In genomic region chr1:26887125-26887524, GRCh38 we compare ENCODE assay signal across 8 cellular contexts. TPM values are rescaled to one million over a fixed set of nuclear protein-coding genes. Genes with fewer than 3 reads are reported as not detected.
A peak's percentile ranks its signal among the peaks of the same experiment; 100 is the strongest.
DNase-seq lines count a peak whose midpoint lies in the region; ATAC-seq, FAIRE-seq and TF ChIP-seq lines count a peak whose summit lies in the region.

No MANE protein-coding gene starts in this region.

- WGBS in HepG2 (ENCODE audit: low lambda C conversion rate) = 100% methylated on average over 1 of the region's 1 CpG

- TF ChIP-seq POLR2A in HepG2 (IDR thresholded peaks at IDR 0.05; ENCODE audit: insufficient read depth in 1 of 2, low read depth in 2 of 2, low read length in 2 of 2) = no peak

- H3K79me2 ChIP-seq in HepG2 (ENCODE audit: insufficient read depth, low read length) = peaks cover 17% of the 10 kb centered on the region

- H3K27me3 ChIP-seq in HepG2 (ENCODE audit: control insufficient read depth in 1 of 2, insufficient read depth in 2 of 2, low read length in 2 of 2) = no peaks in the 10 kb centered on the region

- no TSS peak for BruUV-seq in HepG2 (replicated peaks; lab: Mats Ljungman, UMichigan)

- no peak overlapping the region for H3K9ac ChIP-seq in HepG2 (ENCODE audit: insufficient read depth, low read depth, low read length)

- TF ChIP-seq CTCF in HepG2 (CRISPR knock-in tag; IDR thresholded peaks at IDR 0.05) = peak; percentile 28

- TF ChIP-seq EP300 in HepG2 (IDR thresholded peaks at IDR 0.05; ENCODE audit: low read depth in 2 of 2, low read length in 2 of 2) = no peak
- TF ChIP-seq EP300 in HepG2 (CRISPR knock-in tag; IDR thresholded peaks at IDR 0.05; ENCODE audit: borderline replicate concordance) = no peak

- peaks cover 9 to 61% of the 10 kb centered on the region in 2 experiments; a peak in 4 of 5 replicates for H3K36me3 ChIP-seq in HepG2 (replicated peaks in 1 of 2; ENCODE audit: control insufficient read depth in 1 of 2, insufficient read depth in 2 of 2, low read length in 2 of 2)

- no peaks in the 10 kb centered on the region for H3K9me3 Mint-ChIP-seq in activated T-helper 1 cell treated with anti-CD3 and anti-CD28 coated beads, Interleukin-12 subunit alpha, Interleukin-12 subunit beta, Interleukin-2, Interleukin-4 antibody, amounts not matched to agents 30 ng/mL and 10 ng/mL and 1 ng/mL, durations not matched to agents 14 hours and 24 hours and 36 hours

- CTCF ChIA-PET in HepG2 (lab: Yijun Ruan, JAX; ENCODE audit: low intra/inter-chr PET ratio, low total read pairs) = no interaction called here

- ATAC-seq in HepG2 = no peak

- H3K9me3 ChIP-seq in HepG2 (ENCODE audit: low read length) = no peaks in the 10 kb centered on the region

- in situ Hi-C loops in HepG2 (cut with HindIII; ENCODE audit: extremely low pct_ligation_motif_present, low pct_unique_long_range_greater_than_20kb) = no loop called here

- no peak for TF ChIP-seq RAD21 in HepG2 (CRISPR knock-in tag; IDR thresholded peaks at IDR 0.05)

- H3K4me1 ChIP-seq in HepG2 (ENCODE audit: insufficient read depth, low read length) = peaks cover 50% of the 10 kb centered on the region

- no peak for FAIRE-seq in HepG2 (lab: Jason Lieb, UNC)

- no peak overlapping the region for H3K4me3 ChIP-seq in HepG2 (replicated peaks in 1 of 3; ENCODE audit: insufficient read depth in 1 of 3, low read depth in 2 of 3, low read length in 3 of 3)

- no peaks in the 10 kb centered on the region for H3K27me3 Mint-ChIP-seq in activated T-helper 1 cell treated with anti-CD3 and anti-CD28 coated beads, Interleukin-12 subunit alpha, Interleukin-12 subunit beta, Interleukin-2, Interleukin-4 antibody, amounts not matched to agents 30 ng/mL and 10 ng/mL and 1 ng/mL, durations not matched to agents 14 hours and 24 hours and 36 hours (ENCODE audit: insufficient read depth)

- H3K27ac Mint-ChIP-seq in activated T-helper 1 cell treated with anti-CD3 and anti-CD28 coated beads, Interleukin-12 subunit alpha, Interleukin-12 subunit beta, Interleukin-2, Interleukin-4 antibody, amounts not matched to agents 30 ng/mL and 10 ng/mL and 1 ng/mL, durations not matched to agents 14 hours and 24 hours and 36 hours = peak overlapping the region; percentile 11

- H3K4me2 ChIP-seq in HepG2 (ENCODE audit: low read depth, low read length) = no peak overlapping the region

- no peaks in the 10 kb centered on the region for H4K20me1 ChIP-seq in HepG2 (ENCODE audit: insufficient read depth, low read length)

- H3K4me1 Mint-ChIP-seq in activated T-helper 1 cell treated with anti-CD3 and anti-CD28 coated beads, Interleukin-12 subunit alpha, Interleukin-12 subunit beta, Interleukin-2, Interleukin-4 antibody, amounts not matched to agents 30 ng/mL and 10 ng/mL and 1 ng/mL, durations not matched to agents 14 hours and 24 hours and 36 hours (ENCODE audit: low read depth) = peaks cover 33% of the 10 kb centered on the region

- intact Hi-C loops in activated T-helper 1 cell treated with anti-CD3 and anti-CD28 coated beads, Interleukin-12 subunit alpha, Interleukin-12 subunit beta, Interleukin-2, Interleukin-4 antibody, amounts not matched to agents 30 ng/mL and 10 ng/mL and 1 ng/mL, durations not matched to agents 14 hours and 24 hours and 36 hours (cut with micrococcal nuclease) = no loop called here
- intact Hi-C loops in HepG2 (cut with micrococcal nuclease; ENCODE audit: unreplicated experiment) = no loop called here

- H2AFZ ChIP-seq in HepG2 (ENCODE audit: low read length) = no peak overlapping the region

- DNase-seq in CD1c-positive myeloid dendritic cell (ENCODE audit: extremely low spot score) = peak; percentile 42
- DNase-seq in HCEC 1CT = peak; percentile 48
- no peak for DNase-seq in activated T-helper 1 cell treated with anti-CD3 and anti-CD28 coated beads, Interleukin-12 subunit alpha, Interleukin-12 subunit beta, Interleukin-2, Interleukin-4 antibody, amounts not matched to agents 30 ng/mL and 10 ng/mL and 1 ng/mL, durations not matched to agents 14 hours and 24 hours and 36 hours (ENCODE audit: low spot score)
- DNase-seq in HepG2 (ENCODE audit: low spot score) = no peak
- DNase-seq in ureter (ENCODE audit: low spot score) = no peak
- DNase-seq in NCI-H146 (lab: John Stamatoyannopoulos, UW) = no peak
- DNase-seq in pons (ENCODE audit: low spot score) = no peak
- no peak for DNase-seq in UCSD-AML1 (lab: John Stamatoyannopoulos, UW; ENCODE audit: unreplicated experiment)

- peak overlapping the region; percentile 72 for H3K4me3 Mint-ChIP-seq in activated T-helper 1 cell treated with anti-CD3 and anti-CD28 coated beads, Interleukin-12 subunit alpha, Interleukin-12 subunit beta, Interleukin-2, Interleukin-4 antibody, amounts not matched to agents 30 ng/mL and 10 ng/mL and 1 ng/mL, durations not matched to agents 14 hours and 24 hours and 36 hours

- POLR2A ChIA-PET in HepG2 (lab: Yijun Ruan, JAX) = interaction anchor here (0.8 to 1.5 kb wide), 6 partner anchors 13 to 77 kb away, joined by 3 to 9 read pairs (median 4); partner anchors contain the start of gene GPATCH3

- peaks cover 53% of the 10 kb centered on the region for H3K36me3 Mint-ChIP-seq in activated T-helper 1 cell treated with anti-CD3 and anti-CD28 coated beads, Interleukin-12 subunit alpha, Interleukin-12 subunit beta, Interleukin-2, Interleukin-4 antibody, amounts not matched to agents 30 ng/mL and 10 ng/mL and 1 ng/mL, durations not matched to agents 14 hours and 24 hours and 36 hours (ENCODE audit: low read depth)

- H3K27ac ChIP-seq in HepG2 (ENCODE audit: extremely low read length, insufficient read depth, low read length) = no peak overlapping the region

RNA-seq across cellular contexts. Expression of gene GPN2, which starts 3.0 kb away (rescaled TPM):
- 46.4 and 51.9 TPM in 2 replicates for total RNA-seq in activated T-helper 1 cell treated with anti-CD3 and anti-CD28 coated beads, Interleukin-12 subunit alpha, Interleukin-12 subunit beta, Interleukin-2, Interleukin-4 antibody, amounts not matched to agents 30 ng/mL and 10 ng/mL and 1 ng/mL, durations not matched to agents 14 hours and 24 hours and 36 hours
- 19.3 and 22.9 TPM in 2 replicates for total RNA-seq in HepG2 (2016; rRNA removed; fragmentation: Illumina TruSeq; extraction: Trizol)
- 1.8 and 2.5 TPM in 2 replicates for total RNA-seq in HepG2 (2016; cell fraction: cytosol; rRNA removed; fragmentation: Illumina TruSeq; extraction: Trizol; ENCODE audit: low read depth)
- total RNA-seq in HepG2 (2016; cell fraction: insoluble cytoplasmic fraction; rRNA removed; fragmentation: Illumina TruSeq; extraction: Trizol) = 20.8 and 22.5 TPM in 2 replicates
- total RNA-seq in HepG2 (2016; cell fraction: membrane; rRNA removed; fragmentation: Illumina TruSeq; extraction: Trizol) = 4.7 and 7.3 TPM in 2 replicates
- total RNA-seq in HepG2 (2016; cell fraction: nucleus; rRNA removed; fragmentation: Illumina TruSeq; extraction: Trizol) = 10.8 and 13.7 TPM in 2 replicates
- 38.9 and 41.8 TPM in 2 replicates for polyA plus RNA-seq in HepG2 (2011; rRNA removed)
- 16.3 and 25.9 TPM in 2 replicates for polyA plus RNA-seq in HepG2 (2011; cell fraction: cytosol; rRNA removed)
- 29.9 and 35.0 TPM in 2 replicates for polyA plus RNA-seq in HepG2 (2011; cell fraction: nucleus; rRNA removed)
- polyA plus RNA-seq in HepG2 (2012) = 14.4 and 15.5 TPM in 2 replicates
- 4.8 and 5.2 TPM in 2 replicates for polyA plus RNA-seq in HepG2 (2016; cell fraction: cytosol; fragmentation: Illumina TruSeq; extraction: Trizol; ENCODE audit: low read depth)
- 31.8 and 35.9 TPM in 2 replicates for polyA plus RNA-seq in HepG2 (2016; cell fraction: insoluble cytoplasmic fraction; fragmentation: Illumina TruSeq; extraction: Trizol; ENCODE audit: low read depth)
- 8.5 and 9.5 TPM in 2 replicates for polyA plus RNA-seq in HepG2 (2016; cell fraction: membrane; fragmentation: Illumina TruSeq; extraction: Trizol; ENCODE audit: low read depth)
- 31.5 and 47.0 TPM in 2 replicates for polyA plus RNA-seq in HepG2 (2016; cell fraction: nucleus; fragmentation: Illumina TruSeq; extraction: Trizol; ENCODE audit: insufficient read depth, low read depth)
- polyA minus RNA-seq in HepG2 (2011; rRNA and poly(A)+ RNA removed; ENCODE audit: low replicate concordance) = 46.8 and 68.0 TPM in 2 replicates
- polyA minus RNA-seq in HepG2 (2011; cell fraction: cytosol; rRNA and poly(A)+ RNA removed) = 18.6 and 24.9 TPM in 2 replicates
- 11.1 and 15.8 TPM in 2 replicates for polyA minus RNA-seq in HepG2 (2011; cell fraction: nucleus; rRNA and poly(A)+ RNA removed)
- total RNA-seq in ureter = 47.3 TPM

RNA-seq across cellular contexts. Expression of gene GPATCH3, which starts 13.1 kb away (rescaled TPM):
- 15.6 and 15.7 TPM in 2 replicates for total RNA-seq in activated T-helper 1 cell treated with anti-CD3 and anti-CD28 coated beads, Interleukin-12 subunit alpha, Interleukin-12 subunit beta, Interleukin-2, Interleukin-4 antibody, amounts not matched to agents 30 ng/mL and 10 ng/mL and 1 ng/mL, durations not matched to agents 14 hours and 24 hours and 36 hours
- total RNA-seq in HepG2 (2016; rRNA removed; fragmentation: Illumina TruSeq; extraction: Trizol) = 11.0 and 12.5 TPM in 2 replicates
- total RNA-seq in HepG2 (2016; cell fraction: cytosol; rRNA removed; fragmentation: Illumina TruSeq; extraction: Trizol; ENCODE audit: low read depth) = 1.6 and 3.3 TPM in 2 replicates
- 11.4 and 14.1 TPM in 2 replicates for total RNA-seq in HepG2 (2016; cell fraction: insoluble cytoplasmic fraction; rRNA removed; fragmentation: Illumina TruSeq; extraction: Trizol)
- total RNA-seq in HepG2 (2016; cell fraction: membrane; rRNA removed; fragmentation: Illumina TruSeq; extraction: Trizol) = 8.6 and 9.5 TPM in 2 replicates
- 9.7 and 10.0 TPM in 2 replicates for total RNA-seq in HepG2 (2016; cell fraction: nucleus; rRNA removed; fragmentation: Illumina TruSeq; extraction: Trizol)
- 6.8 and 8.3 TPM in 2 replicates for polyA plus RNA-seq in HepG2 (2011; rRNA removed)
- 5.6 TPM in 2 replicates for polyA plus RNA-seq in HepG2 (2011; cell fraction: cytosol; rRNA removed)
- polyA plus RNA-seq in HepG2 (2011; cell fraction: nucleus; rRNA removed) = 12.9 and 16.4 TPM in 2 replicates
- 7.4 and 8.5 TPM in 2 replicates for polyA plus RNA-seq in HepG2 (2012)
- 3.5 and 4.5 TPM in 2 replicates for polyA plus RNA-seq in HepG2 (2016; cell fraction: cytosol; fragmentation: Illumina TruSeq; extraction: Trizol; ENCODE audit: low read depth)
- 12.3 and 14.3 TPM in 2 replicates for polyA plus RNA-seq in HepG2 (2016; cell fraction: insoluble cytoplasmic fraction; fragmentation: Illumina TruSeq; extraction: Trizol; ENCODE audit: low read depth)
- 6.7 and 7.6 TPM in 2 replicates for polyA plus RNA-seq in HepG2 (2016; cell fraction: membrane; fragmentation: Illumina TruSeq; extraction: Trizol; ENCODE audit: low read depth)
- polyA plus RNA-seq in HepG2 (2016; cell fraction: nucleus; fragmentation: Illumina TruSeq; extraction: Trizol; ENCODE audit: insufficient read depth, low read depth) = 18.7 and 22.1 TPM in 2 replicates
- 9.9 and 10.4 TPM in 2 replicates for polyA minus RNA-seq in HepG2 (2011; rRNA and poly(A)+ RNA removed; ENCODE audit: low replicate concordance)
- 4.6 and 4.9 TPM in 2 replicates for polyA minus RNA-seq in HepG2 (2011; cell fraction: cytosol; rRNA and poly(A)+ RNA removed)
- 9.9 and 10.8 TPM in 2 replicates for polyA minus RNA-seq in HepG2 (2011; cell fraction: nucleus; rRNA and poly(A)+ RNA removed)
- 9.0 TPM for total RNA-seq in ureter

RNA-seq across cellular contexts. Expression of gene SFN, which starts 24.2 kb away (rescaled TPM):
- total RNA-seq in activated T-helper 1 cell treated with anti-CD3 and anti-CD28 coated beads, Interleukin-12 subunit alpha, Interleukin-12 subunit beta, Interleukin-2, Interleukin-4 antibody, amounts not matched to agents 30 ng/mL and 10 ng/mL and 1 ng/mL, durations not matched to agents 14 hours and 24 hours and 36 hours = 0.47 and 0.78 TPM in 2 replicates
- total RNA-seq in HepG2 (2016; rRNA removed; fragmentation: Illumina TruSeq; extraction: Trizol) (5.6 and 6.8 TPM in 2 replicates), ureter (93.7 TPM)
- total RNA-seq in HepG2 (2016; cell fraction: cytosol; rRNA removed; fragmentation: Illumina TruSeq; extraction: Trizol; ENCODE audit: low read depth) = 1.2 and 1.3 TPM in 2 replicates
- 6.1 and 6.5 TPM in 2 replicates for total RNA-seq in HepG2 (2016; cell fraction: insoluble cytoplasmic fraction; rRNA removed; fragmentation: Illumina TruSeq; extraction: Trizol)
- 2.4 and 2.5 TPM in 2 replicates for total RNA-seq in HepG2 (2016; cell fraction: membrane; rRNA removed; fragmentation: Illumina TruSeq; extraction: Trizol)
- 2.2 and 3.0 TPM in 2 replicates for total RNA-seq in HepG2 (2016; cell fraction: nucleus; rRNA removed; fragmentation: Illumina TruSeq; extraction: Trizol)
- 4.0 and 4.3 TPM in 2 replicates for polyA plus RNA-seq in HepG2 (2011; rRNA removed)
- 2.8 and 3.9 TPM in 2 replicates for polyA plus RNA-seq in HepG2 (2011; cell fraction: cytosol; rRNA removed)
- polyA plus RNA-seq in HepG2 (2011; cell fraction: nucleus; rRNA removed) = 1.8 and 2.5 TPM in 2 replicates
- 4.0 and 4.4 TPM in 2 replicates for polyA plus RNA-seq in HepG2 (2012)
- polyA plus RNA-seq in HepG2 (2016; cell fraction: cytosol; fragmentation: Illumina TruSeq; extraction: Trizol; ENCODE audit: low read depth) = 1.4 and 1.6 TPM in 2 replicates
- polyA plus RNA-seq in HepG2 (2016; cell fraction: insoluble cytoplasmic fraction; fragmentation: Illumina TruSeq; extraction: Trizol; ENCODE audit: low read depth) = 9.2 and 11.4 TPM in 2 replicates
- 2.1 and 2.5 TPM in 2 replicates for polyA plus RNA-seq in HepG2 (2016; cell fraction: membrane; fragmentation: Illumina TruSeq; extraction: Trizol; ENCODE audit: low read depth)
- polyA plus RNA-seq in HepG2 (2016; cell fraction: nucleus; fragmentation: Illumina TruSeq; extraction: Trizol; ENCODE audit: insufficient read depth, low read depth) = 4.6 and 6.2 TPM in 2 replicates
- 2.2 and 119 TPM in 2 replicates for polyA minus RNA-seq in HepG2 (2011; rRNA and poly(A)+ RNA removed; ENCODE audit: low replicate concordance)
- 3.0 and 4.8 TPM in 2 replicates for polyA minus RNA-seq in HepG2 (2011; cell fraction: cytosol; rRNA and poly(A)+ RNA removed)
- 0.37 and 1.7 TPM in 2 replicates for polyA minus RNA-seq in HepG2 (2011; cell fraction: nucleus; rRNA and poly(A)+ RNA removed)

RNA-seq across cellular contexts. Expression of gene NR0B2, which starts 26.6 kb away (rescaled TPM):
- not detected in 2 replicates for total RNA-seq in activated T-helper 1 cell treated with anti-CD3 and anti-CD28 coated beads, Interleukin-12 subunit alpha, Interleukin-12 subunit beta, Interleukin-2, Interleukin-4 antibody, amounts not matched to agents 30 ng/mL and 10 ng/mL and 1 ng/mL, durations not matched to agents 14 hours and 24 hours and 36 hours
- total RNA-seq in HepG2 (2016; rRNA removed; fragmentation: Illumina TruSeq; extraction: Trizol) = 71.6 and 72.5 TPM in 2 replicates
- 32.2 and 34.7 TPM in 2 replicates for total RNA-seq in HepG2 (2016; cell fraction: cytosol; rRNA removed; fragmentation: Illumina TruSeq; extraction: Trizol; ENCODE audit: low read depth)
- total RNA-seq in HepG2 (2016; cell fraction: insoluble cytoplasmic fraction; rRNA removed; fragmentation: Illumina TruSeq; extraction: Trizol) = 72.9 and 77.8 TPM in 2 replicates
- 42.2 and 44.8 TPM in 2 replicates for total RNA-seq in HepG2 (2016; cell fraction: membrane; rRNA removed; fragmentation: Illumina TruSeq; extraction: Trizol)
- total RNA-seq in HepG2 (2016; cell fraction: nucleus; rRNA removed; fragmentation: Illumina TruSeq; extraction: Trizol) = 49.1 and 51.4 TPM in 2 replicates
- 133 and 203 TPM in 2 replicates for polyA plus RNA-seq in HepG2 (2011; rRNA removed)
- polyA plus RNA-seq in HepG2 (2011; cell fraction: cytosol; rRNA removed) = 120 and 167 TPM in 2 replicates
- 160 and 185 TPM in 2 replicates for polyA plus RNA-seq in HepG2 (2011; cell fraction: nucleus; rRNA removed)
- 94.7 and 125 TPM in 2 replicates for polyA plus RNA-seq in HepG2 (2012)
- polyA plus RNA-seq in HepG2 (2016; cell fraction: cytosol; fragmentation: Illumina TruSeq; extraction: Trizol; ENCODE audit: low read depth) = 14.5 and 14.6 TPM in 2 replicates
- polyA plus RNA-seq in HepG2 (2016; cell fraction: insoluble cytoplasmic fraction; fragmentation: Illumina TruSeq; extraction: Trizol; ENCODE audit: low read depth) = 86.2 and 93.6 TPM in 2 replicates
- 17.4 and 19.6 TPM in 2 replicates for polyA plus RNA-seq in HepG2 (2016; cell fraction: membrane; fragmentation: Illumina TruSeq; extraction: Trizol; ENCODE audit: low read depth)
- 81.0 and 96.9 TPM in 2 replicates for polyA plus RNA-seq in HepG2 (2016; cell fraction: nucleus; fragmentation: Illumina TruSeq; extraction: Trizol; ENCODE audit: insufficient read depth, low read depth)
- 0.21 and 413 TPM in 2 replicates for polyA minus RNA-seq in HepG2 (2011; rRNA and poly(A)+ RNA removed; ENCODE audit: low replicate concordance)
- polyA minus RNA-seq in HepG2 (2011; cell fraction: cytosol; rRNA and poly(A)+ RNA removed) = 175 and 182 TPM in 2 replicates
- 42.6 and 49.5 TPM in 2 replicates for polyA minus RNA-seq in HepG2 (2011; cell fraction: nucleus; rRNA and poly(A)+ RNA removed)
- total RNA-seq in ureter = not detected

RNA-seq across cellular contexts. Expression of gene NUDC, which starts 34.4 kb away (rescaled TPM):
- total RNA-seq in activated T-helper 1 cell treated with anti-CD3 and anti-CD28 coated beads, Interleukin-12 subunit alpha, Interleukin-12 subunit beta, Interleukin-2, Interleukin-4 antibody, amounts not matched to agents 30 ng/mL and 10 ng/mL and 1 ng/mL, durations not matched to agents 14 hours and 24 hours and 36 hours = 151 and 152 TPM in 2 replicates
- 104 and 126 TPM in 2 replicates for total RNA-seq in HepG2 (2016; rRNA removed; fragmentation: Illumina TruSeq; extraction: Trizol)
- total RNA-seq in HepG2 (2016; cell fraction: cytosol; rRNA removed; fragmentation: Illumina TruSeq; extraction: Trizol; ENCODE audit: low read depth) = 35.7 TPM in 2 replicates
- 105 and 106 TPM in 2 replicates for total RNA-seq in HepG2 (2016; cell fraction: insoluble cytoplasmic fraction; rRNA removed; fragmentation: Illumina TruSeq; extraction: Trizol)
- total RNA-seq in HepG2 (2016; cell fraction: membrane; rRNA removed; fragmentation: Illumina TruSeq; extraction: Trizol) = 36.4 and 37.7 TPM in 2 replicates
- 45.3 and 49.3 TPM in 2 replicates for total RNA-seq in HepG2 (2016; cell fraction: nucleus; rRNA removed; fragmentation: Illumina TruSeq; extraction: Trizol)
- 34.7 and 41.0 TPM in 2 replicates for polyA plus RNA-seq in HepG2 (2011; rRNA removed)
- 35.9 and 39.4 TPM in 2 replicates for polyA plus RNA-seq in HepG2 (2011; cell fraction: cytosol; rRNA removed)
- polyA plus RNA-seq in HepG2 (2011; cell fraction: nucleus; rRNA removed) = 28.6 and 31.4 TPM in 2 replicates
- polyA plus RNA-seq in HepG2 (2012) = 88.2 and 90.3 TPM in 2 replicates
- 25.8 and 26.9 TPM in 2 replicates for polyA plus RNA-seq in HepG2 (2016; cell fraction: cytosol; fragmentation: Illumina TruSeq; extraction: Trizol; ENCODE audit: low read depth)
- 192 and 219 TPM in 2 replicates for polyA plus RNA-seq in HepG2 (2016; cell fraction: insoluble cytoplasmic fraction; fragmentation: Illumina TruSeq; extraction: Trizol; ENCODE audit: low read depth)
- 34.2 and 35.5 TPM in 2 replicates for polyA plus RNA-seq in HepG2 (2016; cell fraction: membrane; fragmentation: Illumina TruSeq; extraction: Trizol; ENCODE audit: low read depth)
- 129 and 135 TPM in 2 replicates for polyA plus RNA-seq in HepG2 (2016; cell fraction: nucleus; fragmentation: Illumina TruSeq; extraction: Trizol; ENCODE audit: insufficient read depth, low read depth)
- 24.1 and 33.6 TPM in 2 replicates for polyA minus RNA-seq in HepG2 (2011; rRNA and poly(A)+ RNA removed; ENCODE audit: low replicate concordance)
- 34.1 and 35.1 TPM in 2 replicates for polyA minus RNA-seq in HepG2 (2011; cell fraction: cytosol; rRNA and poly(A)+ RNA removed)
- polyA minus RNA-seq in HepG2 (2011; cell fraction: nucleus; rRNA and poly(A)+ RNA removed) = 20.3 and 24.9 TPM in 2 replicates
- total RNA-seq in ureter = 56.1 TPM

Comparison
In these comparisons a context has a peak if more than half of its experiments do, and no peak if none do; other contexts are left out.
1. DNase-seq: peak in CD1c-positive myeloid dendritic cell (single experiment) and HCEC 1CT (single experiment); none in activated T-helper 1 cell treated with anti-CD3 and anti-CD28 coated beads, Interleukin-12 subunit alpha, Interleukin-12 subunit beta, Interleukin-2, Interleukin-4 antibody, amounts not matched to agents 30 ng/mL and 10 ng/mL and 1 ng/mL, durations not matched to agents 14 hours and 24 hours and 36 hours (single experiment), HepG2 (single experiment), ureter (single experiment), NCI-H146 (single experiment), pons (single experiment) and UCSD-AML1 (single experiment).
2. RNA of gene SFN, which starts 24.2 kb away (total RNA-seq): 93.7 TPM in ureter (single experiment); 1.2 to 6.8 TPM in HepG2 and 0.47 to 0.78 TPM in activated T-helper 1 cell treated with anti-CD3 and anti-CD28 coated beads, Interleukin-12 subunit alpha, Interleukin-12 subunit beta, Interleukin-2, Interleukin-4 antibody, amounts not matched to agents 30 ng/mL and 10 ng/mL and 1 ng/mL, durations not matched to agents 14 hours and 24 hours and 36 hours; every median in the first group is over 10 times any median in the second.